23 cellular contexts compared by ENCODE assay signal in the genomic region with DNA sequence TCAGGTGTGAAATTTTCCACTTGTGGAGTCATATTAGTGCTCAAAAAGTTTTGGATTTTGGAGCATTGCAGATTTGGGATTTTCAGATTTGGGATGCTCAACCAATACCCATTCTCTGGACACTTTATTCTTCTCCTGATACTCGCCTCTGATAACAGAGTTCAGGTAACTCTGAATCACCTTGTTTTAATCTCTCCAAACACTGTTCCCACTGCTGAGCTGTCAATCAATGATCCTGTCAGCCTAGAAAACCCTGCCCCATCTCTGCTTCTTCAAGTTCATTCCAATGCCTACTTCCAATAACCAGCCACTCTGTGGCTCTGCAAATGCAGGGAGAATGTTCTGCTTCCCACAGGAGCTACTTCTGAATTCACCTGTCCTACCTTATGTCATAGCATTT.
"Had no signal": no experiment of that assay in that cellular context is flagged by ENCODE, and none has a peak within 500 bp of the region (broad histone marks: within the 10 kb centered on the region; RNA-seq: fewer than 3 reads in every experiment).

No MANE protein-coding gene starts in this region.

- FAIRE-seq: endometrium had no signal

- H3K4me3 ChIP-seq: esophagus squamous epithelium, lower lobe of right lung, ovary, psoas muscle, sigmoid colon, stomach, tibial artery had no signal

- H3K27ac ChIP-seq: esophagus squamous epithelium, lower lobe of right lung, ovary, psoas muscle, tibial artery had no signal

- H3K9me3 ChIP-seq: esophagus squamous epithelium, lower lobe of right lung, ovary, psoas muscle, sigmoid colon, stomach, tibial artery had no signal

- DNase-seq: cortex of kidney; effector memory CD8-positive, alpha-beta T cell; esophagus squamous epithelium; foreskin melanocyte; hypothalamus; immature natural killer cell; islet precursor cell; left ventricle myocardium superior; lower lobe of right lung; natural killer cell; occipital lobe; ovary; posterior cingulate gyrus; psoas muscle; right cardiac atrium; sigmoid colon; stimulated activated CD4-positive, alpha-beta T cell treated with anti-CD3 and anti-CD28 coated beads, Interleukin-2, amount 100 ng/mL, for 24 hours; stimulated activated CD4-positive, alpha-beta T cell treated with anti-CD3 and anti-CD28 coated beads, Interleukin-4, amount 100 ng/mL, for 24 hours; stimulated activated naive CD4-positive, alpha-beta T cell treated with Interleukin-2 at 50 U/mL for 16 hours; stomach; tibial artery had no signal

- H3K36me3 ChIP-seq: esophagus squamous epithelium, lower lobe of right lung, ovary, sigmoid colon, stomach, tibial artery had no signal

- H3K27me3 ChIP-seq: esophagus squamous epithelium, ovary, sigmoid colon, stomach, tibial artery had no signal

- ATAC-seq: effector memory CD8-positive, alpha-beta T cell; left ventricle myocardium superior; natural killer cell; psoas muscle; right cardiac atrium; stimulated activated effector memory CD8-positive, alpha-beta T cell treated with anti-CD3 and anti-CD28 coated beads, Interleukin-12 subunit alpha, Interleukin-12 subunit beta, amount 100 ng/mL, for 72 hours had no signal
